In genomic region chr17:15262291-15263205, GRCh38 we compare ENCODE assay signal across 8 cellular contexts. TPM values are rescaled to one million over a fixed set of nuclear protein-coding genes. Genes with fewer than 3 reads are reported as not detected.
DNase-seq lines count a peak whose midpoint lies in the region; ATAC-seq and TF ChIP-seq lines count a peak whose summit lies in the region.

No MANE protein-coding gene starts in this region.

- peak overlapping the region; percentile 57 to 61 (median 58) for H3K4me3 ChIP-seq in stomach

- 0 to 4% (median 1%) methylated on average over 42 to 60 of the region's 60 CpGs for WGBS in stomach, 5 donors

- peaks cover 11% of the 10 kb centered on the region for H3K4me1 Mint-ChIP-seq in CD4-positive, alpha-beta T cell (ENCODE audit: low read depth)

- TF ChIP-seq POLR2A in stomach (IDR thresholded peaks at IDR 0.05): peak in 1 of 4 donors; percentile 78

- no peak overlapping the region for H3K4me3 Mint-ChIP-seq in CD4-positive, alpha-beta T cell

- H3K4me1 ChIP-seq in stomach: peaks cover 33 to 76% (median 73%) of the 10 kb centered on the region in 4 donors

- TF ChIP-seq CTCF in stomach (IDR thresholded peaks at IDR 0.05): peak in 1 of 7 experiments; percentile 10
- TF ChIP-seq CTCF in CD4-positive, alpha-beta T cell (IDR thresholded peaks at IDR 0.05): no peak

- H3K9me3 Mint-ChIP-seq in CD4-positive, alpha-beta T cell: no peaks in the 10 kb centered on the region

- peaks cover 85% of the 10 kb centered on the region for H3K27me3 Mint-ChIP-seq in CD4-positive, alpha-beta T cell

- peaks cover 0 to 45% (median 25%) of the 10 kb centered on the region in 3 donors for H3K27me3 ChIP-seq in stomach
- peaks cover 58% of the 10 kb centered on the region for H3K27me3 ChIP-seq in CD4-positive, alpha-beta T cell (ENCODE audit: control insufficient read depth, insufficient read depth, low read length)

- H3K36me3 ChIP-seq in stomach: peaks cover 14 to 17% (median 15%) of the 10 kb centered on the region in 4 donors

- TF ChIP-seq EP300 in stomach (IDR thresholded peaks at IDR 0.05): peak; percentile 72

- H3K27ac ChIP-seq in stomach: peak overlapping the region; percentile 82 to 99 (median 96)
- no peak overlapping the region for H3K27ac ChIP-seq in CD4-positive, alpha-beta T cell (ENCODE audit: low read depth, low read length)

- ATAC-seq in left colon: peak; percentile 63
- no peak for ATAC-seq in CD4-positive, alpha-beta T cell (ENCODE audit: poor library complexity)

- no peaks in the 10 kb centered on the region for H3K36me3 Mint-ChIP-seq in CD4-positive, alpha-beta T cell (ENCODE audit: low read depth)

- intact Hi-C loops in left colon (cut with DNase I, micrococcal nuclease): loop anchor here in 1 of 2 donors (10.0 kb wide), 1 partner anchor 192 kb away; no protein-coding TSS in a partner anchor
- intact Hi-C loops in stomach (cut with DNase I; ENCODE audit: low total_unique reads): no loop called here
- intact Hi-C loops in CD4-positive, alpha-beta T cell (cut with DNase I, micrococcal nuclease): no loop called here

- H3K9me3 ChIP-seq in stomach: no peaks in the 10 kb centered on the region
- H3K9me3 ChIP-seq in CD4-positive, alpha-beta T cell (ENCODE audit: control insufficient read depth, low read length): no peaks in the 10 kb centered on the region

- DNase-seq in EH (ENCODE audit: low read depth) (peak; percentile 93), NOMO-1 treated with DMSO at 0.1 percent for 48 hours (lab: John Stamatoyannopoulos, UW; ENCODE audit: unreplicated experiment) (peak; percentile 50), dermis microvascular lymphatic vessel endothelial cell (ENCODE audit: low read depth in 2 of 2) (peak; percentile 36 to 79), left colon (peak; percentile 82 to 93), stomach (peak; percentile 63), HT-29 (ENCODE audit: low spot score) (no peak), HPDE6-E6E7 (ENCODE audit: extremely low spot score) (no peak)
- no peak for DNase-seq in CD4-positive, alpha-beta T cell

- H3K27ac Mint-ChIP-seq in CD4-positive, alpha-beta T cell: no peak overlapping the region

- CTCF ChIA-PET in CD4-positive, alpha-beta T cell (lab: Charles Lee): no interaction called here

- POLR2A ChIA-PET in CD4-positive, alpha-beta T cell (lab: Charles Lee): no interaction called here

RNA-seq across cellular contexts. Expression of gene PMP22, which starts 2.6 kb away (rescaled TPM):
- 30.8 and 40.2 TPM in 2 replicates for total RNA-seq in dermis microvascular lymphatic vessel endothelial cell
- total RNA-seq in left colon: 10 to 100 TPM; 22.5 to 52.8 TPM
- total RNA-seq in stomach: 100 to 1,000 TPM in 1 of 5 donors, 10 to 100 TPM in 4; 35.6 to 168 (median 64.5) TPM
- polyA plus RNA-seq in stomach: 10 to 100 TPM; 34.2 to 54.4 (median 49.0) TPM
- not detected for total RNA-seq in CD4-positive, alpha-beta T cell
- not detected in 2 replicates for total RNA-seq in HT-29 (2014; rRNA removed; shearing (Covaris generic))

Comparison
In these comparisons a context has a peak if more than half of its experiments do, and no peak if none do; other contexts are left out.
1. DNase-seq: peak in EH (single experiment), NOMO-1 treated with DMSO at 0.1 percent for 48 hours (single experiment), dermis microvascular lymphatic vessel endothelial cell (2 of 2), left colon (2 of 2) and stomach (single experiment); none in CD4-positive, alpha-beta T cell (0 of 10), HT-29 (single experiment) and HPDE6-E6E7 (single experiment).
2. RNA of gene PMP22, which starts 2.6 kb away (total RNA-seq): 35.6 to 168 TPM in stomach, 22.5 to 52.8 TPM in left colon and 30.8 to 40.2 TPM in dermis microvascular lymphatic vessel endothelial cell; not detected in CD4-positive, alpha-beta T cell and not detected in HT-29; every median in the first group is over 10 times any median in the second.